In the genomic region with DNA sequence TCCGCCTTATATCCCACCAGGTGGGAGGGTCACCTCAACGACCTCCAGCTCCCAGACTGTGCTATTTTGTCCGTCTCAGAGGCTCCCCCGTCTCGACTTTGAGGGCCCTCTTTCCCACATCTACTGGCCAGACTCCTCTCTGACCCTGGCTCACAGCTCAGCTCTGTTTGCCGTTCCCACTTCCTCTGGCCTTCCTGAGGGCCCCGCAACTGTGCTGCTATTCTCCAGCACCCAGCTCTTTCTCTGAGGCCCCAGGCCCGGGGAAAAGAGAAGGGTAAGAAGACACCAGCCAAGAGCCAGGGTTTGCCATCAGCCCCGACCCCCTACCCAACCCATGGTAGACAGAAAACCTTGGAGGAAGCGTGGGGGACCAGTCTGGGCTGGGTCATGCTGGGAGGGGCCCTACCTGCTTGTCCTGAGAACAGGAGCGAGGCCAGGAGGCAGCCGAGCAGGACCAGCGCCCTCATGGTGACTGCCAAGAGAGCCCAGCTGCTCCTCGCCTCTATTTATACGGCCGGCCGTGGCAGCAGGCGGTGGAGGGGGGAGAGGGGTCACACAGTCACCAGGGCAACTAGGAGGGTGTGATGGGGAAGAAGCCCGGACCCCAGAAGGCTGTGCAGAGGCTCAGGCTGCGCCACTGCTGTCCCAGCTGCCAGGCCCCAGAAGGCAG, we compare ENCODE assay signal across 23 cellular contexts. TPM values are rescaled to one million over a fixed set of nuclear protein-coding genes. Genes with fewer than 3 reads are reported as not detected.
DNase-seq lines count a peak whose midpoint lies in the region; ATAC-seq, FAIRE-seq and TF ChIP-seq lines count a peak whose summit lies in the region.
"Had no signal": no experiment of that assay in that cellular context is flagged by ENCODE, and none has a peak within 500 bp of the region (broad histone marks: within the 10 kb centered on the region; RNA-seq: fewer than 3 reads in every experiment).

Gene SRL (minus strand): TSS at position 480 of the 670 bp plus-strand sequence. CDS start 13 bp downstream, at position 467.

- no peak for TF ChIP-seq POLR2A in H54 (IDR thresholded peaks at IDR 0.05; ENCODE audit: low read depth, low read length)

- H3K27ac ChIP-seq in ascending aorta (no peak within 1 kb of the TSS), left ventricle myocardium inferior (replicated peaks) (peak within 1 kb of the TSS; percentile 94), psoas muscle (peak within 1 kb of the TSS; percentile 94)
- H3K27ac ChIP-seq: hepatocyte, neutrophil, RWPE1 had no signal

- H3K4me1 ChIP-seq in ascending aorta (no peaks in the 10 kb centered on the region), left ventricle myocardium inferior (peaks cover 37% of the 10 kb centered on the region), psoas muscle (peaks cover 25% of the 10 kb centered on the region)

- intact Hi-C loops in ascending aorta (cut with DNase I) (no loop called here), left ventricle myocardium inferior (cut with micrococcal nuclease) (no loop called here), psoas muscle (cut with DNase I) (loop anchor here in 1 of 2 donors (5.0 kb wide), 1 partner anchor 34 kb away; no protein-coding TSS in a partner anchor)

- no peaks in the 10 kb centered on the region for H3K36me3 Mint-ChIP-seq in effector memory CD8-positive, alpha-beta T cell (ENCODE audit: insufficient read depth)
- H3K36me3 Mint-ChIP-seq: IgD-negative memory B cell; stimulated activated memory B cell treated with anti-CD40 and anti-IgM and Interleukin-4, amounts not matched to agents 10 μg/mL and 1 μg/mL and 100 μg/mL, for 72 hours had no signal

- peaks cover 28 to 58% of the 10 kb centered on the region in 2 donors for H3K27me3 Mint-ChIP-seq in effector memory CD8-positive, alpha-beta T cell

- no peak within 1 kb of the TSS for H3K4me3 ChIP-seq in ascending aorta
- H3K4me3 ChIP-seq in left ventricle myocardium inferior: peak within 1 kb of the TSS; percentile 70
- H3K4me3 ChIP-seq in psoas muscle: peak within 1 kb of the TSS; percentile 73
- H3K4me3 ChIP-seq: hepatocyte, MG63 had no signal

- FAIRE-seq in H54 (lab: Jason Lieb, UNC): no peak
- FAIRE-seq: keratinocyte had no signal

- H3K36me3 ChIP-seq in ascending aorta (no peaks in the 10 kb centered on the region), left ventricle myocardium inferior (no peaks in the 10 kb centered on the region), psoas muscle (ENCODE audit: insufficient read depth in 1 of 2, low read depth in 1 of 2) (no peaks in the 10 kb centered on the region)
- H3K36me3 ChIP-seq: MG63, neutrophil had no signal

- H3K9me3 ChIP-seq in ascending aorta (no peaks in the 10 kb centered on the region), left ventricle myocardium inferior (replicated peaks) (no peaks in the 10 kb centered on the region), psoas muscle (no peaks in the 10 kb centered on the region)
- H3K9me3 ChIP-seq: MG63, neutrophil had no signal

- no peaks in the 10 kb centered on the region for H3K27me3 ChIP-seq in ascending aorta
- no peaks in the 10 kb centered on the region for H3K27me3 ChIP-seq in left ventricle myocardium inferior (ENCODE audit: low read depth)
- H3K27me3 ChIP-seq in psoas muscle (ENCODE audit: insufficient read depth in 3 of 3, low read length in 2 of 3): no peaks in the 10 kb centered on the region
- H3K27me3 ChIP-seq: hepatocyte, MG63 had no signal

- H3K9me3 Mint-ChIP-seq in effector memory CD8-positive, alpha-beta T cell: no peaks in the 10 kb centered on the region
- H3K9me3 Mint-ChIP-seq: activated CD4-positive, alpha-beta T cell treated with anti-CD3 and anti-CD28 coated beads, Interleukin-2, amount 10 ng/mL, durations not matched to agents 7 days and 5 days; IgD-negative memory B cell; stimulated activated memory B cell treated with anti-CD40 and anti-IgM and Interleukin-4, amounts not matched to agents 10 μg/mL and 1 μg/mL and 100 μg/mL, for 72 hours had no signal

- DNase-seq in NCI-H524 (lab: John Stamatoyannopoulos, UW): peak; percentile 90 to 97
- DNase-seq in ascending aorta (ENCODE audit: low spot score in 2 of 2): no peak
- peak; percentile 55 for DNase-seq in left ventricle myocardium inferior
- DNase-seq in psoas muscle: peak; percentile 43 to 82
- DNase-seq in effector memory CD8-positive, alpha-beta T cell: no peak
- DNase-seq in NCI-H2227 (lab: John Stamatoyannopoulos, UW; ENCODE audit: unreplicated experiment): no peak
- no peak for DNase-seq in NCI-H128 (lab: John Stamatoyannopoulos, UW; ENCODE audit: unreplicated experiment)
- DNase-seq in H54 (ENCODE audit: insufficient read length, low spot score): no peak
- DNase-seq: activated CD4-positive, alpha-beta T cell treated with anti-CD3 and anti-CD28 coated beads, Interleukin-2, amount 10 ng/mL, durations not matched to agents 7 days and 5 days; activated CD8-positive, alpha-beta memory T cell treated with anti-CD3 and anti-CD28 coated beads, Interleukin-2, amount 50 U/mL, for 4 hours; activated effector memory CD4-positive, alpha-beta T cell treated with anti-CD3 and anti-CD28 coated beads, Interleukin-2, amount 50 U/mL, for 16 hours; CD8-positive, alpha-beta memory T cell; DMS79 treated with DMSO at 0.1 percent for 48 hours; MG63; NCI-H187; NCI-H226 had no signal

- no peaks in the 10 kb centered on the region for H3K4me1 Mint-ChIP-seq in effector memory CD8-positive, alpha-beta T cell (ENCODE audit: low read depth in 2 of 2)
- H3K4me1 Mint-ChIP-seq: CD8-positive, alpha-beta memory T cell; IgD-negative memory B cell; stimulated activated memory B cell treated with anti-CD40 and anti-IgM and Interleukin-4, amounts not matched to agents 10 μg/mL and 1 μg/mL and 100 μg/mL, for 72 hours had no signal

- H3K4me3 Mint-ChIP-seq in effector memory CD8-positive, alpha-beta T cell: no peak within 1 kb of the TSS
- H3K4me3 Mint-ChIP-seq: activated CD4-positive, alpha-beta T cell treated with anti-CD3 and anti-CD28 coated beads, Interleukin-2, amount 10 ng/mL, durations not matched to agents 7 days and 5 days; IgD-negative memory B cell; stimulated activated memory B cell treated with anti-CD40 and anti-IgM and Interleukin-4, amounts not matched to agents 10 μg/mL and 1 μg/mL and 100 μg/mL, for 72 hours had no signal

- WGBS in psoas muscle, 3 donors: 21 to 28% (median 22%) methylated on average over 20 of the region's 20 CpGs

- peak; percentile 57 to 70 (median 64) for ATAC-seq in psoas muscle
- no peak for ATAC-seq in effector memory CD8-positive, alpha-beta T cell (replicated peaks)
- ATAC-seq: stimulated activated memory B cell treated with anti-CD40 and anti-IgM and Interleukin-4, amounts not matched to agents 10 μg/mL and 1 μg/mL and 100 μg/mL, for 72 hours had no signal

- H3K27ac Mint-ChIP-seq in effector memory CD8-positive, alpha-beta T cell: no peak within 1 kb of the TSS
- H3K27ac Mint-ChIP-seq: activated CD4-positive, alpha-beta T cell treated with anti-CD3 and anti-CD28 coated beads, Interleukin-2, amount 10 ng/mL, durations not matched to agents 7 days and 5 days; CD8-positive, alpha-beta memory T cell; stimulated activated memory B cell treated with anti-CD40 and anti-IgM and Interleukin-4, amounts not matched to agents 10 μg/mL and 1 μg/mL and 100 μg/mL, for 72 hours had no signal

- no peak for TF ChIP-seq CTCF in ascending aorta (IDR thresholded peaks at IDR 0.05)
- TF ChIP-seq CTCF in left ventricle myocardium inferior (IDR thresholded peaks at IDR 0.05; ENCODE audit: borderline replicate concordance): no peak
- TF ChIP-seq CTCF in psoas muscle (IDR thresholded peaks at IDR 0.05): no peak

RNA-seq across cellular contexts. Expression of gene SRL, which starts in this region (rescaled TPM):
- total RNA-seq in ascending aorta: 15.6 TPM
- 445 TPM for total RNA-seq in left ventricle myocardium inferior
- total RNA-seq in psoas muscle: 100 to 1,000 TPM; 305 to 552 (median 476) TPM
- 100 to 1,000 TPM; 196 to 276 (median 206) TPM for polyA plus RNA-seq in psoas muscle
- total RNA-seq: activated CD4-positive, alpha-beta T cell treated with anti-CD3 and anti-CD28 coated beads, Interleukin-2, amount 10 ng/mL, durations not matched to agents 7 days and 5 days; CD8-positive, alpha-beta memory T cell; chondrocyte had no signal
- polyA plus RNA-seq: CD8-positive, alpha-beta memory T cell; hepatocyte; IgD-negative memory B cell; keratinocyte had no signal

Comparison
In these comparisons a context has a peak if more than half of its experiments do, and no peak if none do; other contexts are left out.
1. RNA of gene SRL (total RNA-seq): 305 to 552 TPM in psoas muscle and 445 TPM in left ventricle myocardium inferior (single experiment); 15.6 TPM in ascending aorta (single experiment); every median in the first group is over 10 times any median in the second.
2. DNase-seq: peak in NCI-H524 (2 of 2), left ventricle myocardium inferior (single experiment) and psoas muscle (2 of 2); none in ascending aorta (0 of 2), effector memory CD8-positive, alpha-beta T cell (0 of 3), NCI-H2227 (single experiment), NCI-H128 (single experiment) and H54 (single experiment).
3. H3K27ac ChIP-seq: peak in left ventricle myocardium inferior (single experiment) and psoas muscle (single experiment); none in ascending aorta (0 of 2).
4. H3K4me3 ChIP-seq: peak in left ventricle myocardium inferior (single experiment) and psoas muscle (single experiment); none in ascending aorta (0 of 2).